In the genomic region with DNA sequence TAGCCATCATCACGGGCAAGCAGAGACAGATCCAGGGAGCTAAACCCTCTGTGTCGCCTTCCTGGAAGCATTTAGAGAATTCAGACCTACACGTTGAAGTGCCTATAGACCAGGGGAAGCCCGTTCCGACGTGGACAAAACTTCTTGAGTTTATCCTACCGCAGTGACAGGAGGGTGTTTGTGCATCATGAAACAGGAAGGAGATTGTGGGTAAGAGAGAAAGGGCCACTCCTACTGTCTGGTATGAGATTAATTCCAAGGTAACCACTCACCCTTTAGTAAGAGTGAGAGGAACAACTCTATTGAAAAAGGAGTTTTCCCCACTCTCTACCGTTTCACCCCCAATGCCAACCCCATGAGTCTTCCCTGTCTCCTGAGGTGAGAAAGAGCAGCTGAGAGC, we compare ENCODE assay signal across 17 cellular contexts.
"Had no signal": no experiment of that assay in that cellular context is flagged by ENCODE, and none has a peak within 500 bp of the region (broad histone marks: within the 10 kb centered on the region; RNA-seq: fewer than 3 reads in every experiment).

No MANE protein-coding gene starts in this region.

- H3K27ac ChIP-seq: colonic mucosa, gastrocnemius medialis, heart right ventricle, neutrophil, spleen, tibial artery had no signal

- ATAC-seq: gastrocnemius medialis; heart right ventricle; left lobe of liver; mucosa of descending colon; naive thymus-derived CD8-positive, alpha-beta T cell; sciatic nerve; stimulated activated memory B cell treated with anti-CD40 and anti-IgM and Interleukin-4, amounts not matched to agents 10 μg/mL and 1 μg/mL and 100 μg/mL, for 72 hours had no signal

- H3K4me3 ChIP-seq: colonic mucosa, gastrocnemius medialis, heart right ventricle, mucosa of descending colon, spleen, tibial artery had no signal

- H3K36me3 ChIP-seq: colonic mucosa, gastrocnemius medialis, heart right ventricle, neutrophil, spleen, tibial artery had no signal

- H3K27ac Mint-ChIP-seq: naive thymus-derived CD8-positive, alpha-beta T cell; stimulated activated memory B cell treated with anti-CD40 and anti-IgM and Interleukin-4, amounts not matched to agents 10 μg/mL and 1 μg/mL and 100 μg/mL, for 72 hours; stimulated activated naive CD8-positive, alpha-beta T cell treated with anti-CD3 and anti-CD28 coated beads, Interleukin-15, Interleukin-2, amounts not matched to agents 100 ng/mL and 50 ng/mL, for 24 hours had no signal

- H3K9me3 Mint-ChIP-seq: stimulated activated naive CD8-positive, alpha-beta T cell treated with anti-CD3 and anti-CD28 coated beads, Interleukin-15, Interleukin-2, amounts not matched to agents 100 ng/mL and 50 ng/mL, for 24 hours had no signal

- H3K9me3 ChIP-seq: colonic mucosa, gastrocnemius medialis, mucosa of descending colon, neutrophil, tibial artery had no signal

- H3K36me3 Mint-ChIP-seq: naive thymus-derived CD8-positive, alpha-beta T cell; stimulated activated memory B cell treated with anti-CD40 and anti-IgM and Interleukin-4, amounts not matched to agents 10 μg/mL and 1 μg/mL and 100 μg/mL, for 72 hours had no signal

- DNase-seq: colonic mucosa; dermis blood vessel endothelial cell; gastrocnemius medialis; heart right ventricle; hypothalamus; mucosa of descending colon; naive thymus-derived CD8-positive, alpha-beta T cell; spleen; stimulated activated CD4-positive, alpha-beta T cell treated with anti-CD3 and anti-CD28 coated beads, Interleukin-15, amount 100 ng/mL, for 24 hours; stimulated activated CD4-positive, alpha-beta T cell treated with anti-CD3 and anti-CD28 coated beads, Interleukin-1b, Interleukin-23, amount 100 ng/mL, for 48 hours; stimulated activated CD4-positive, alpha-beta T cell treated with anti-CD3 and anti-CD28 coated beads, Interleukin-4, amount 100 ng/mL, for 24 hours; tibial artery had no signal

- H3K27me3 ChIP-seq: colonic mucosa, gastrocnemius medialis, tibial artery had no signal

- H3K4me1 Mint-ChIP-seq: stimulated activated memory B cell treated with anti-CD40 and anti-IgM and Interleukin-4, amounts not matched to agents 10 μg/mL and 1 μg/mL and 100 μg/mL, for 72 hours had no signal

- H3K4me3 Mint-ChIP-seq: naive thymus-derived CD8-positive, alpha-beta T cell; stimulated activated memory B cell treated with anti-CD40 and anti-IgM and Interleukin-4, amounts not matched to agents 10 μg/mL and 1 μg/mL and 100 μg/mL, for 72 hours; stimulated activated naive CD8-positive, alpha-beta T cell treated with anti-CD3 and anti-CD28 coated beads, Interleukin-15, Interleukin-2, amounts not matched to agents 100 ng/mL and 50 ng/mL, for 24 hours had no signal

- H3K27me3 Mint-ChIP-seq: stimulated activated memory B cell treated with anti-CD40 and anti-IgM and Interleukin-4, amounts not matched to agents 10 μg/mL and 1 μg/mL and 100 μg/mL, for 72 hours; stimulated activated naive CD8-positive, alpha-beta T cell treated with anti-CD3 and anti-CD28 coated beads, Interleukin-15, Interleukin-2, amounts not matched to agents 100 ng/mL and 50 ng/mL, for 24 hours had no signal

- H3K4me1 ChIP-seq: colonic mucosa, gastrocnemius medialis, heart right ventricle, spleen, tibial artery had no signal
